ENCODE assay signal across 11 cellular contexts in genomic region chrX:7120578-7121219, GRCh38. TPM values are rescaled to one million over a fixed set of nuclear protein-coding genes. Genes with fewer than 3 reads are reported as not detected.
DNase-seq lines count a peak whose midpoint lies in the region; ATAC-seq and TF ChIP-seq lines count a peak whose summit lies in the region.
"Had no signal": no experiment of that assay in that cellular context is flagged by ENCODE, and none has a peak within 500 bp of the region (broad histone marks: within the 10 kb centered on the region; RNA-seq: fewer than 3 reads in every experiment).

No MANE protein-coding gene starts in this region.

- no peak for ATAC-seq in HG03520 (IDR thresholded peaks at IDR 0.05; ENCODE audit: unreplicated experiment)

- peaks cover 9% of the 10 kb centered on the region for H3K36me3 Mint-ChIP-seq in Calu3 (ENCODE audit: insufficient read depth, unreplicated experiment)

- H3K9me3 ChIP-seq in testis: no peaks in the 10 kb centered on the region

- no peak overlapping the region for H3K9ac ChIP-seq in KMS-11

- peak overlapping the region; percentile 58 for H3K4me3 Mint-ChIP-seq in Calu3 (ENCODE audit: low read depth, unreplicated experiment)

- H3K36me3 ChIP-seq in KMS-11 (ENCODE audit: insufficient read depth) (no peaks in the 10 kb centered on the region), testis (ENCODE audit: low read depth, missing control alignments) (no peaks in the 10 kb centered on the region)

- H3K4me3 ChIP-seq in KMS-11 (IDR thresholded peaks at IDR 0.05; ENCODE audit: insufficient read depth, low read depth, low read length) (no peak overlapping the region), testis (no peak overlapping the region)

- H3K4me1 ChIP-seq in KMS-11 (ENCODE audit: low read depth, poor library complexity, severe bottlenecking): peaks cover 35% of the 10 kb centered on the region
- H3K4me1 ChIP-seq in testis: no peaks in the 10 kb centered on the region

- peak overlapping the region; percentile 88 for H3K27ac Mint-ChIP-seq in Calu3 (ENCODE audit: unreplicated experiment)
- H3K27ac Mint-ChIP-seq: IgD-negative memory B cell had no signal

- intact Hi-C loops in Calu3 (cut with micrococcal nuclease; ENCODE audit: unreplicated experiment) (no loop called here), testis (cut with DNase I; ENCODE audit: low total_unique reads) (no loop called here)

- peaks cover 5% of the 10 kb centered on the region; the same call in 1 of the 2 replicates for H3K79me2 ChIP-seq in KMS-11 (ENCODE audit: insufficient read depth, low read depth)

- H3K4me1 Mint-ChIP-seq in Calu3 (ENCODE audit: low read depth, unreplicated experiment): peaks cover 56% of the 10 kb centered on the region

- no peaks in the 10 kb centered on the region for H3K27me3 Mint-ChIP-seq in Calu3 (ENCODE audit: unreplicated experiment)
- H3K27me3 Mint-ChIP-seq: IgD-negative memory B cell had no signal

- CTCF ChIA-PET in Calu3 (lab: Charles Lee): interaction anchor here (1.0 kb wide), 1 partner anchor 13 kb away, joined by 7 read pairs; no protein-coding TSS in a partner anchor

- H3K4me2 ChIP-seq in KMS-11: peak overlapping the region; percentile 15; the same call in 1 of the 2 replicates

- BruUV-seq in Calu3 (replicated peaks; lab: Mats Ljungman, UMichigan): no TSS peak

- DNase-seq in Calu3 (no peak), SHP77 treated with DMSO at 0.1 percent for 48 hours (lab: John Stamatoyannopoulos, UW) (peak; percentile 34), left kidney (ENCODE audit: low read depth, low spot score) (peak; percentile 24), testis (no peak), RKO (ENCODE audit: low spot score) (no peak), cerebellar nuclear complex (lab: John Stamatoyannopoulos, UW) (no peak)
- DNase-seq: left cardiac atrium, T-helper 2 cell had no signal

- TF ChIP-seq CTCF in Calu3 (IDR thresholded peaks at IDR 0.05; ENCODE audit: unreplicated experiment) (no peak), KMS-11 (conservative IDR thresholded peaks at IDR 0.05; ENCODE audit: low read depth, low read length) (no peak), testis (IDR thresholded peaks at IDR 0.05) (no peak)

- no peaks in the 10 kb centered on the region for H4K20me1 ChIP-seq in KMS-11 (ENCODE audit: insufficient read depth)

- WGBS in testis, 2 donors: 47 to 65% methylated on average over 2 of the region's 2 CpGs

- no peak for TF ChIP-seq POLR2A in testis (IDR thresholded peaks at IDR 0.05)

- H2AFZ ChIP-seq in KMS-11 (ENCODE audit: low read depth): no peak overlapping the region

- H3K27me3 ChIP-seq in KMS-11 (ENCODE audit: insufficient read depth, low read depth) (no peaks in the 10 kb centered on the region), testis (no peaks in the 10 kb centered on the region)

- H3K9me3 Mint-ChIP-seq in Calu3 (ENCODE audit: low read depth, unreplicated experiment): no peaks in the 10 kb centered on the region

- H3K27ac ChIP-seq in KMS-11: no peak overlapping the region
- H3K27ac ChIP-seq in testis: no peak overlapping the region

RNA-seq across cellular contexts. Expression of gene STS, which starts 26.8 kb away (rescaled TPM):
- 11.4 and 14.1 TPM in 2 replicates for total RNA-seq in Calu3 (2022)
- total RNA-seq in testis: 1 to 10 TPM; 3.5 to 5.0 TPM
- 4.6 TPM for polyA plus RNA-seq in testis (ENCODE audit: insufficient read depth, low read depth, low replicate concordance)

RNA-seq across cellular contexts. Expression of gene PUDP, which starts 27.3 kb away (rescaled TPM):
- 30.6 and 36.6 TPM in 2 replicates for total RNA-seq in Calu3 (2022)
- 10 to 100 TPM; 10.2 to 15.5 TPM for total RNA-seq in testis
- polyA plus RNA-seq in testis (ENCODE audit: insufficient read depth, low read depth, low replicate concordance): 8.8 TPM

Comparison
In these comparisons a context has a peak if more than half of its experiments do, and no peak if none do; other contexts are left out.
1. DNase-seq: peak in SHP77 treated with DMSO at 0.1 percent for 48 hours (single experiment) and left kidney (single experiment); none in Calu3 (single experiment), testis (single experiment), RKO (single experiment) and cerebellar nuclear complex (0 of 2).